In genomic region chr6:39173276-39173675, GRCh38 we compare ENCODE assay signal across 1 cellular context.
A peak's percentile ranks its signal among the peaks of the same experiment; 100 is the strongest.
TF ChIP-seq lines count a peak whose summit lies in the region.

No MANE protein-coding gene starts in this region.

TF ChIP-seq in HepG2, 621 proteins besides CTCF, POLR2A, EP300 and RAD21:
- no peak for TF ChIP-seq ZNF670 (CRISPR knock-in tag; IDR thresholded peaks at IDR 0.05; ENCODE audit: borderline replicate concordance)
- 0 out of 2 replicates have a peak, but pooled peaks have one; percentile 13 for TF ChIP-seq MAFF (IDR thresholded peaks at IDR 0.05; ENCODE audit: low read depth, low read length)
- TF ChIP-seq JUN (CRISPR knock-in tag; IDR thresholded peaks at IDR 0.05), result no peak
- peak in 1 of 2 experiments; percentile 28; a peak in 2 of 4 replicates for TF ChIP-seq MAFK (conservative IDR thresholded peaks at IDR 0.05 in 1 of 2, IDR thresholded peaks at IDR 0.05 in 1 of 2; ENCODE audit: low read length in 2 of 2)
